Comparison of ENCODE assay signal across 14 cellular contexts in the genomic region with DNA sequence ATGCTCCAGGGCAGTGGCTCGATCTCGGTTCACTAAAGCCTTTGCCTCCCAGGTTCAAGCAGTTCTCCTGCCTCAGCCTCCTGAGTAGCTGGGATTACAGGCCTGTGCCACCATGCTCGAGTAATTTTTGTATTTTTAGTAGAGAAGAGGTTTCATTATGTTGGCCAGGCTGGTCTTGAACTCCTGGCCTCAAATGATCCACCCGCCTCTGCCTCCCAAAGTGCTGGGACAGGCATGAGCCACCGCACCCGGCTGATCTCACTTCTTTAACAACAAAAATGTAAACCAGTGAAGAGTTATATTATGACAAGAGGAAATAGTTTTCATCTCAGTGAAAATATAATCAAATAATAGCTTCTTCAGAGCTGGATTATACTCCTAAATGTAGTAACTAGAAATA. TPM values are rescaled to one million over a fixed set of nuclear protein-coding genes. Genes with fewer than 3 reads are reported as not detected.
"Had no signal": no experiment of that assay in that cellular context is flagged by ENCODE, and none has a peak within 500 bp of the region (broad histone marks: within the 10 kb centered on the region; RNA-seq: fewer than 3 reads in every experiment).

No MANE protein-coding gene starts in this region.

RNA-seq across cellular contexts. Expression of a gene that starts 14.0 kb away (rescaled TPM):
- total RNA-seq: stomach, subcutaneous adipose tissue, suprapubic skin, temporal lobe, thoracic aorta, thyroid gland, tibial nerve, transverse colon, upper lobe of left lung, upper lobe of right lung, ureter, urinary bladder, uterus, vagina had no signal

RNA-seq across cellular contexts. Expression of a gene that starts 16.3 kb away (rescaled TPM):
- total RNA-seq: stomach, subcutaneous adipose tissue, suprapubic skin, temporal lobe, thoracic aorta, thyroid gland, tibial nerve, transverse colon, upper lobe of left lung, upper lobe of right lung, ureter, urinary bladder, uterus, vagina had no signal

RNA-seq across cellular contexts. Expression of a gene that starts 43.9 kb away (rescaled TPM):
- total RNA-seq: stomach, subcutaneous adipose tissue, suprapubic skin, temporal lobe, thoracic aorta, thyroid gland, tibial nerve, transverse colon, upper lobe of left lung, upper lobe of right lung, ureter, urinary bladder, uterus, vagina had no signal
